Comparison of ENCODE assay signal across 10 cellular contexts in genomic region chr3:112035241-112035640, GRCh38. TPM values are rescaled to one million over a fixed set of nuclear protein-coding genes. Genes with fewer than 3 reads are reported as not detected.
"Had no signal": no experiment of that assay in that cellular context is flagged by ENCODE, and none has a peak within 500 bp of the region (broad histone marks: within the 10 kb centered on the region; RNA-seq: fewer than 3 reads in every experiment).

No MANE protein-coding gene starts in this region.

- H3K27ac ChIP-seq: GM23248, HL-60 had no signal

- ATAC-seq: HCT116, HepG2 had no signal

- H3K9ac ChIP-seq: GM23248 had no signal

- H3K36me3 ChIP-seq: HAP-1 had no signal

- DNase-seq: GM23248, GOT3, H7, HFFc6 had no signal

- H2AFZ ChIP-seq: GM23248 had no signal

- H3K9me3 ChIP-seq: HAP-1 had no signal

- H3K4me1 ChIP-seq: HAP-1 had no signal

- H3K4me3 ChIP-seq: GM23248, HAP-1 had no signal

RNA-seq across cellular contexts. Expression of gene TMPRSS7, which starts 0.7 kb away (rescaled TPM):
- total RNA-seq: GM23248, H7, HepG2 had no signal
- polyA plus RNA-seq: GM23248, HepG2, IgD-negative memory B cell had no signal

RNA-seq across cellular contexts. Expression of gene TAGLN3, which starts 36.5 kb away (rescaled TPM):
- total RNA-seq: GM23248, H4 had no signal
- polyA plus RNA-seq: IgD-negative memory B cell had no signal
